ENCODE assay signal across 27 cellular contexts in the genomic region with DNA sequence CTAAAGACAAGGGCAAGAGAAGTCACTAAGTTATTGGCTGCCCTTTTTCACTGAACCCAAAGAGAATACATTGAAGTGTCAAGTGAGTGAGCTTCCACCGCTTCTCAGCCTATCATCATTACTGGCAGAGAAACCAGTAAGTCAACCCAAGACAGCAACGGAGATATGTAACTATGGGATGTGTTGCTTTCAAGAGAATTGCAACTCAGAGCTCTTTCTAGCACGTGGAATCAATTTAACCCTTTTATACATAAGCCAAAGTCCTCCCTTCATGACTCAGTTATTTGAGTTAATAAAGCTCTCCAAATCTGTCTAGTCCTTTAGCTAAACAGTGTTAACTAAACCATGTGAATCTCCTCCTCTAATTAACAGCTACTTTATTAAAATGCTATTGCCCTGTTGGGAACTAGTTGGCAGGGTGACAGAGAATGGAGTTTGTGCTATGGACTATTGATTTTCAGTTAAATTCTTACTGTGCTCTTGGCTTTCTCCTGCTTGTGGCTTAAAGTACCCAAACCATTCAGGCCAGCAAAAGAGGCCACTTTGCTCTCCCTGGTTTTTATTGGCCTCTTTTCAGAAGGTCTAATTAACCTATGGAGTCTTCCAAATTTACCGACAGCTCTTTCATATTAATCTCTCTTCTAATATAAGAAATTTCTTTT.
"Had no signal": no experiment of that assay in that cellular context is flagged by ENCODE, and none has a peak within 500 bp of the region (broad histone marks: within the 10 kb centered on the region; RNA-seq: fewer than 3 reads in every experiment).

No MANE protein-coding gene starts in this region.

- H3K4me3 ChIP-seq: coronary artery, esophagus squamous epithelium, heart right ventricle, mucosa of descending colon, ovary, psoas muscle, smooth muscle cell, stomach, tibial artery had no signal

- DNase-seq: dermis blood vessel endothelial cell; effector memory CD4-positive, alpha-beta T cell; erythroblast; esophagus squamous epithelium; foreskin melanocyte; glutamatergic neuron; heart right ventricle; hippocampal formation; islet precursor cell; kidney glomerular epithelial cell; left colon; mesenchymal stem cell; mucosa of descending colon; naive thymus-derived CD8-positive, alpha-beta T cell; occipital lobe; ovary; posterior cingulate gyrus; psoas muscle; retina; stimulated activated CD4-positive, alpha-beta T cell treated with anti-CD3 and anti-CD28 coated beads, Interleukin-12 subunit alpha, Interleukin-12 subunit beta, amount 100 ng/mL, for 4 hours; stimulated activated CD4-positive, alpha-beta T cell treated with anti-CD3 and anti-CD28 coated beads, Interleukin-2, amount 100 ng/mL, for 24 hours; stimulated activated CD4-positive, alpha-beta T cell treated with anti-CD3 and anti-CD28 coated beads, Interleukin-4, amount 100 ng/mL, for 24 hours; stimulated activated naive CD4-positive, alpha-beta T cell treated with Interleukin-2 at 50 U/mL for 16 hours; stomach; tibial artery had no signal
